Comparison of ENCODE assay signal across 11 cellular contexts in genomic region chr19:42465827-42466280, GRCh38. TPM values are rescaled to one million over a fixed set of nuclear protein-coding genes. Genes with fewer than 3 reads are reported as not detected.
DNase-seq lines count a peak whose midpoint lies in the region; ATAC-seq and TF ChIP-seq lines count a peak whose summit lies in the region.
"Had no signal": no experiment of that assay in that cellular context is flagged by ENCODE, and none has a peak within 500 bp of the region (broad histone marks: within the 10 kb centered on the region; RNA-seq: fewer than 3 reads in every experiment).

No MANE protein-coding gene starts in this region.

- H3K27me3 ChIP-seq in BLaER1 treated with 17β-estradiol and CSF1 and Interleukin-3, amounts not matched to agents 10 nM and 100 nM = no peaks in the 10 kb centered on the region
- H3K27me3 ChIP-seq in mammary epithelial cell (ENCODE audit: insufficient read depth, low read length) = no peaks in the 10 kb centered on the region
- peaks cover 7% of the 10 kb centered on the region for H3K27me3 ChIP-seq in SJCRH30

- no TSS peak for BruUV-seq in mammary epithelial cell (replicated peaks; lab: Mats Ljungman, UMichigan)

- H3K9me3 ChIP-seq in BLaER1 treated with 17β-estradiol and CSF1 and Interleukin-3, amounts not matched to agents 10 nM and 100 nM (replicated peaks in 1 of 11) = 0 out of 22 replicates have a peak, but pooled peaks cover 0 to 7% (median 0%) of the 10 kb centered on the region in 11 experiments
- H3K9me3 ChIP-seq in mammary epithelial cell (replicated peaks; ENCODE audit: insufficient read depth, low read length) = no peaks in the 10 kb centered on the region
- H3K9me3 ChIP-seq in SJCRH30 (replicated peaks) = no peaks in the 10 kb centered on the region

- no peaks in the 10 kb centered on the region for H3K36me3 Mint-ChIP-seq in activated T-helper 2 cell treated with anti-CD3 and anti-CD28 coated beads, Interferon-gamma antibody, Interleukin-2, Interleukin-4, amounts not matched to agents 10 μg/mL and 5 μg/mL and 100 μg/mL, durations not matched to agents 14 hours and 24 hours and 36 hours (ENCODE audit: low read depth)
- no peaks in the 10 kb centered on the region for H3K36me3 Mint-ChIP-seq in T-helper 2 cell treated with Interferon-gamma antibody and Interleukin-4, amounts not matched to agents 5 μg/mL and 100 μg/mL, for 36 hours (ENCODE audit: low read depth)

- in situ Hi-C loops in mammary epithelial cell (cut with MboI; ENCODE audit: low sequenced_read_pairs in 2 of 2) = no loop called here

- peak overlapping the region; percentile 48 for H3K27ac Mint-ChIP-seq in activated T-helper 2 cell treated with anti-CD3 and anti-CD28 coated beads, Interferon-gamma antibody, Interleukin-2, Interleukin-4, amounts not matched to agents 10 μg/mL and 5 μg/mL and 100 μg/mL, durations not matched to agents 14 hours and 24 hours and 36 hours
- no peak overlapping the region for H3K27ac Mint-ChIP-seq in T-helper 2 cell treated with Interferon-gamma antibody and Interleukin-4, amounts not matched to agents 5 μg/mL and 100 μg/mL, for 36 hours

- H3K4me3 Mint-ChIP-seq in activated T-helper 2 cell treated with anti-CD3 and anti-CD28 coated beads, Interferon-gamma antibody, Interleukin-2, Interleukin-4, amounts not matched to agents 10 μg/mL and 5 μg/mL and 100 μg/mL, durations not matched to agents 14 hours and 24 hours and 36 hours (ENCODE audit: low read depth) = no peak overlapping the region
- H3K4me3 Mint-ChIP-seq in T-helper 2 cell treated with Interferon-gamma antibody and Interleukin-4, amounts not matched to agents 5 μg/mL and 100 μg/mL, for 36 hours = no peak overlapping the region

- H3K4me3 ChIP-seq in BLaER1 treated with 17β-estradiol and CSF1 and Interleukin-3, amounts not matched to agents 10 nM and 100 nM = peak overlapping the region in 4 of 10 experiments; percentile 22 to 45 (median 41); a peak in 4 of 20 replicates
- H3K4me3 ChIP-seq in mammary epithelial cell (replicated peaks in 1 of 3; ENCODE audit: insufficient read depth in 1 of 3, low read depth in 2 of 3, low read length in 3 of 3) = no peak overlapping the region
- H3K4me3 ChIP-seq in SJCRH30 = no peak overlapping the region

- H3K79me2 ChIP-seq in mammary epithelial cell (ENCODE audit: insufficient read depth, low read length) = no peaks in the 10 kb centered on the region

- ATAC-seq in HG03025 (IDR thresholded peaks at IDR 0.05; ENCODE audit: low FRiP score, unreplicated experiment) = peak; percentile 61

- H3K4me1 Mint-ChIP-seq in activated T-helper 2 cell treated with anti-CD3 and anti-CD28 coated beads, Interferon-gamma antibody, Interleukin-2, Interleukin-4, amounts not matched to agents 10 μg/mL and 5 μg/mL and 100 μg/mL, durations not matched to agents 14 hours and 24 hours and 36 hours (ENCODE audit: low read depth) = peaks cover 29% of the 10 kb centered on the region
- peaks cover 28% of the 10 kb centered on the region for H3K4me1 Mint-ChIP-seq in T-helper 2 cell treated with Interferon-gamma antibody and Interleukin-4, amounts not matched to agents 5 μg/mL and 100 μg/mL, for 36 hours (ENCODE audit: low read depth)

- no peak for TF ChIP-seq CTCF in mammary epithelial cell (conservative IDR thresholded peaks at IDR 0.05 in 1 of 2, IDR thresholded peaks at IDR 0.05 in 1 of 2; ENCODE audit: extremely low read depth in 1 of 2, insufficient read depth in 1 of 2, low read depth in 1 of 2, low read length in 2 of 2)

- peaks cover 59 to 98% (median 86%) of the 10 kb centered on the region in 10 experiments for H3K4me1 ChIP-seq in BLaER1 treated with 17β-estradiol and CSF1 and Interleukin-3, amounts not matched to agents 10 nM and 100 nM
- H3K4me1 ChIP-seq in mammary epithelial cell (ENCODE audit: insufficient read depth, low read length) = peaks cover 17% of the 10 kb centered on the region
- peaks cover 13% of the 10 kb centered on the region; the same call in 1 of the 2 replicates for H3K4me1 ChIP-seq in SJCRH30

- peak overlapping the region in 10 of 11 experiments; percentile 21 to 97 (median 91); a peak in 19 of 22 replicates for H3K27ac ChIP-seq in BLaER1 treated with 17β-estradiol and CSF1 and Interleukin-3, amounts not matched to agents 10 nM and 100 nM
- H3K27ac ChIP-seq in mammary epithelial cell (ENCODE audit: insufficient read depth, low read depth, low read length) (no peak overlapping the region), SJCRH30 (no peak overlapping the region)
- H3K27ac ChIP-seq: epithelial cell of prostate had no signal

- DNase-seq in activated T-helper 2 cell treated with anti-CD3 and anti-CD28 coated beads, Interferon-gamma antibody, Interleukin-2, Interleukin-4, amounts not matched to agents 10 μg/mL and 5 μg/mL and 100 μg/mL, durations not matched to agents 14 hours and 24 hours and 36 hours (ENCODE audit: low spot score) = no peak
- DNase-seq in mammary epithelial cell (no peak), HUDEP-2 (lab: John Stamatoyannopoulos, UW; ENCODE audit: unreplicated experiment in 76 of 76) (no peak), SJCRH30 (no peak)
- no peak for DNase-seq in T-helper 2 cell treated with Interferon-gamma antibody and Interleukin-4, amounts not matched to agents 5 μg/mL and 100 μg/mL, for 36 hours (ENCODE audit: low spot score)
- DNase-seq: Calu3 had no signal

- CTCF ChIA-PET in mammary epithelial cell (lab: Charles Lee; ENCODE audit: low non-redundant PET) = interaction anchor here (0.6 kb wide), 1 partner anchor 1027 kb away, joined by 3 read pairs; no protein-coding TSS in a partner anchor

- peak overlapping the region in 10 of 11 experiments; percentile 2 to 82 (median 78); a peak in 19 of 22 replicates for H3K9ac ChIP-seq in BLaER1 treated with 17β-estradiol and CSF1 and Interleukin-3, amounts not matched to agents 10 nM and 100 nM
- H3K9ac ChIP-seq in mammary epithelial cell (ENCODE audit: insufficient read depth, low read length) = no peak overlapping the region

- no peak overlapping the region for H2AFZ ChIP-seq in mammary epithelial cell (ENCODE audit: low read depth, low read length)

- no peaks in the 10 kb centered on the region; a peak in 2 of 22 replicates for H4K20me1 ChIP-seq in BLaER1 treated with 17β-estradiol and CSF1 and Interleukin-3, amounts not matched to agents 10 nM and 100 nM
- no peaks in the 10 kb centered on the region for H4K20me1 ChIP-seq in mammary epithelial cell (ENCODE audit: insufficient read depth, low read length)

- H3K9me3 Mint-ChIP-seq in activated T-helper 2 cell treated with anti-CD3 and anti-CD28 coated beads, Interferon-gamma antibody, Interleukin-2, Interleukin-4, amounts not matched to agents 10 μg/mL and 5 μg/mL and 100 μg/mL, durations not matched to agents 14 hours and 24 hours and 36 hours = no peaks in the 10 kb centered on the region
- H3K9me3 Mint-ChIP-seq in T-helper 2 cell treated with Interferon-gamma antibody and Interleukin-4, amounts not matched to agents 5 μg/mL and 100 μg/mL, for 36 hours = no peaks in the 10 kb centered on the region

- peak; percentile 54 for TF ChIP-seq POLR2A in GM19193 (IDR thresholded peaks at IDR 0.05; ENCODE audit: extremely low read depth, insufficient read depth, insufficient read length)

- intact Hi-C loops in activated T-helper 2 cell treated with anti-CD3 and anti-CD28 coated beads, Interferon-gamma antibody, Interleukin-2, Interleukin-4, amounts not matched to agents 10 μg/mL and 5 μg/mL and 100 μg/mL, durations not matched to agents 14 hours and 24 hours and 36 hours (cut with micrococcal nuclease) = loop anchor here (5.0 kb wide), 1 partner anchor 61 kb away; the partner anchor contains the start of gene CEACAM1
- intact Hi-C loops in mammary epithelial cell (cut with micrococcal nuclease) = no loop called here

- H3K36me3 ChIP-seq in BLaER1 treated with 17β-estradiol and CSF1 and Interleukin-3, amounts not matched to agents 10 nM and 100 nM = no peaks in the 10 kb centered on the region
- H3K36me3 ChIP-seq in mammary epithelial cell (ENCODE audit: insufficient read depth, low read length) = no peaks in the 10 kb centered on the region
- H3K36me3 ChIP-seq in SJCRH30 = no peaks in the 10 kb centered on the region

- WGBS in mammary epithelial cell (ENCODE audit: low coverage, missing lambda C conversion rate) = 90% methylated on average over 4 of the region's 5 CpGs

- H3K27me3 Mint-ChIP-seq in activated T-helper 2 cell treated with anti-CD3 and anti-CD28 coated beads, Interferon-gamma antibody, Interleukin-2, Interleukin-4, amounts not matched to agents 10 μg/mL and 5 μg/mL and 100 μg/mL, durations not matched to agents 14 hours and 24 hours and 36 hours (ENCODE audit: low read depth) = no peaks in the 10 kb centered on the region
- H3K27me3 Mint-ChIP-seq in T-helper 2 cell treated with Interferon-gamma antibody and Interleukin-4, amounts not matched to agents 5 μg/mL and 100 μg/mL, for 36 hours (ENCODE audit: low read depth) = no peaks in the 10 kb centered on the region

- H3K4me2 ChIP-seq in BLaER1 treated with 17β-estradiol and CSF1 and Interleukin-3, amounts not matched to agents 10 nM and 100 nM = peak overlapping the region; percentile 73 to 95 (median 88)
- no peak overlapping the region for H3K4me2 ChIP-seq in mammary epithelial cell (ENCODE audit: insufficient read depth, low read depth, low read length)

- dilution Hi-C loops in mammary epithelial cell (cut with HindIII; ENCODE audit: low sequenced_read_pairs) = loop anchor here (5.0 kb wide), 1 partner anchor 49 kb away; no protein-coding TSS in a partner anchor

RNA-seq across cellular contexts. Expression of gene CXCL17, which starts 23.1 kb away (rescaled TPM):
- total RNA-seq in activated T-helper 2 cell treated with anti-CD3 and anti-CD28 coated beads, Interferon-gamma antibody, Interleukin-2, Interleukin-4, amounts not matched to agents 10 μg/mL and 5 μg/mL and 100 μg/mL, durations not matched to agents 14 hours and 24 hours and 36 hours = not detected in 2 replicates
- total RNA-seq in mammary epithelial cell = under 1 TPM in 1 of 2 donors, not detected in 1; 0.17 TPM
- not detected for polyA plus RNA-seq in mammary epithelial cell
- polyA minus RNA-seq in mammary epithelial cell = not detected
- not detected in 2 replicates for total RNA-seq in SJCRH30 (2014; rRNA removed; shearing (Covaris generic))
- total RNA-seq: mononuclear cell had no signal

RNA-seq across cellular contexts. Expression of gene LIPE, which starts 38.7 kb away (rescaled TPM):
- total RNA-seq in activated T-helper 2 cell treated with anti-CD3 and anti-CD28 coated beads, Interferon-gamma antibody, Interleukin-2, Interleukin-4, amounts not matched to agents 10 μg/mL and 5 μg/mL and 100 μg/mL, durations not matched to agents 14 hours and 24 hours and 36 hours = 33.0 and 35.2 TPM in 2 replicates
- total RNA-seq in mammary epithelial cell = 1 to 10 TPM; 1.7 to 7.1 TPM
- 5.6 TPM for polyA plus RNA-seq in mammary epithelial cell
- polyA minus RNA-seq in mammary epithelial cell = 1.7 TPM
- not detected in 2 replicates for total RNA-seq in SJCRH30 (2014; rRNA removed; shearing (Covaris generic))

Comparison
In these comparisons a context has a peak if more than half of its experiments do, and no peak if none do; other contexts are left out.
1. H3K27ac ChIP-seq: peak in BLaER1 treated with 17β-estradiol and CSF1 and Interleukin-3, amounts not matched to agents 10 nM and 100 nM (10 of 11); none in mammary epithelial cell (single experiment) and SJCRH30 (single experiment).